In the genomic region with DNA sequence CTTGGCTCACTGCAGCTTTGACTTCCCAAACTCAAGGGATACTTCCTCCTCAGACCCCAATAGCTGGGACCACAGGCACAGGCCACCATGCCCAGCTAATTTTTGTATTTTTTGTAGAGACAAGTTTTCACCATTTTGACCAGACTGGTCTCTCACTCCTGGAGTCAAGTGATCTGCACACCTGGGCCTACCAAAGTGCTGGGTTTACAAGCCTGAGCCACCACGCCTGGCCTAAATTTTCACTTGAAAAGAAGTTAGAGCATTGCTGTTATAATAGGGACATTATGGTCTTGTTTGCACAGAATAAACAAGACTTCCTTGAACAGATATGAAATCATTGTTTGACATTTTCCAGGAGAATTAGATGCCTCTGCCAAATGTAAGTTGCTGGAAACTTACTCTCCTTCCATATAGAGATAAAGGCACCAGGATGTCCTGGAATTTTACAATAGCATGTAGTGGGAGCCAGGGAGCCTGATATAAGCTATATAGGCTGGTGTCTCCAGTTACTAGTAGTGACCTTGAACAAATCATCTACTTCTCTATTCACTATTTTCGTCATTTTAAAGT, we compare ENCODE assay signal across 1 cellular context.
A peak's percentile ranks its signal among the peaks of the same experiment; 100 is the strongest.
TF ChIP-seq lines count a peak whose summit lies in the region.

No MANE protein-coding gene starts in this region.

TF ChIP-seq in liver, 16 proteins besides CTCF, POLR2A, EP300 and RAD21:
- TF ChIP-seq SP1 (IDR thresholded peaks at IDR 0.05) (peak; percentile 11), HNF4A (conservative IDR thresholded peaks at IDR 0.05) (no peak)
